In genomic region chr12:125021096-125021495, GRCh38 we compare ENCODE assay signal across 7 cellular contexts.
"Had no signal": no experiment of that assay in that cellular context is flagged by ENCODE, and none has a peak within 500 bp of the region (broad histone marks: within the 10 kb centered on the region; RNA-seq: fewer than 3 reads in every experiment).

No MANE protein-coding gene starts in this region.

- H3K4me3 ChIP-seq: GM23338 had no signal

- H3K4me1 Mint-ChIP-seq: GM23338, H9, IgD-negative memory B cell had no signal

- ATAC-seq: GM23338 had no signal

- H3K27ac Mint-ChIP-seq: GM23338, H9 had no signal

- H3K27me3 Mint-ChIP-seq: IgD-negative memory B cell had no signal

- H3K4me3 Mint-ChIP-seq: GM23338, H9, IgD-negative memory B cell had no signal

- DNase-seq: H9, HCEC 1CT had no signal

- H3K4me2 ChIP-seq: GM23338 had no signal

- H2AFZ ChIP-seq: GM23338 had no signal

- H3K9me3 Mint-ChIP-seq: GM23338, H9, IgD-negative memory B cell had no signal

- FAIRE-seq: H1, H54, HTR-8/SVneo had no signal
